In the genomic region with DNA sequence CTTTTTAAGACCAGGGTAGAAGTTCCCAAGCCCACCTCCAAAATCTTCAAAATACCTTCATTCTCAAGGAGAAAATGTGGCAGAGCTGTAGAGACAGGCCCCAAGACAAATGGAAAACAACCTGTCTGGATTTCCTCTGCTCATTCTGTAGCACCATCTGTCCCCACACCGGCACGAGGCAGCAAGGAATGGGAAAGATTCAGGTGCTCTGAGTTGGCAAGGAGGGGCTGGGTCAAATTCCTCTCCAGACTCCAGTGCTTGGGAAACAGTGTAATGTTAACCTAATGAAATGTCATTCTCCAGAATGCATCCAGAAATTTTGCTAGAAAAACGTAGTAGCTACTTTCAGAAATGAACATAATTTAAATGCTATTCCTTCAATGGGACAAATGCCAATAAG, we compare ENCODE assay signal across 13 cellular contexts.
"Had no signal": no experiment of that assay in that cellular context is flagged by ENCODE, and none has a peak within 500 bp of the region (broad histone marks: within the 10 kb centered on the region; RNA-seq: fewer than 3 reads in every experiment).

No MANE protein-coding gene starts in this region.

- H3K27me3 Mint-ChIP-seq: memory B cell; natural killer cell treated with Interleukin-12 subunit alpha and Interleukin-12 subunit beta and Interleukin-15 and Interleukin-18, amount 100 ng/mL, for 72 hours had no signal

- H3K4me3 Mint-ChIP-seq: activated T-cell treated with anti-CD3 and anti-CD28 coated beads, Interleukin-2, amount 50 U/mL, for 4 hours; memory B cell; natural killer cell treated with Interleukin-12 subunit alpha and Interleukin-12 subunit beta and Interleukin-15 and Interleukin-18, amount 100 ng/mL, for 72 hours had no signal

- H3K27ac Mint-ChIP-seq: memory B cell; natural killer cell treated with Interleukin-12 subunit alpha and Interleukin-12 subunit beta and Interleukin-15 and Interleukin-18, amount 100 ng/mL, for 72 hours had no signal

- DNase-seq: activated gamma-delta T cell; activated T-cell treated with anti-CD3 and anti-CD28 coated beads, Interleukin-2, amount 50 U/mL, for 4 hours; hippocampal formation; kidney; left ventricle myocardium superior; posterior cingulate gyrus; stimulated activated CD4-positive, alpha-beta T cell treated with anti-CD3 and anti-CD28 coated beads, Interleukin-15, amount 100 ng/mL, for 24 hours; stimulated activated CD4-positive, alpha-beta T cell treated with anti-CD3 and anti-CD28 coated beads, Interleukin-4, amount 100 ng/mL, for 1 hour; stimulated activated naive CD4-positive, alpha-beta T cell treated with Interleukin-2 at 50 U/mL for 16 hours; SW 1271 had no signal

- H3K4me1 Mint-ChIP-seq: memory B cell had no signal

- H3K9me3 Mint-ChIP-seq: activated T-cell treated with anti-CD3 and anti-CD28 coated beads, Interleukin-2, amount 50 U/mL, for 4 hours; memory B cell; natural killer cell treated with Interleukin-12 subunit alpha and Interleukin-12 subunit beta and Interleukin-15 and Interleukin-18, amount 100 ng/mL, for 72 hours had no signal

- ATAC-seq: activated T-cell treated with anti-CD3 and anti-CD28 coated beads, Interleukin-2, amount 50 U/mL, for 4 hours; esophagus mucosa; left ventricle myocardium superior; natural killer cell treated with Interleukin-12 subunit alpha and Interleukin-12 subunit beta and Interleukin-15 and Interleukin-18, amount 100 ng/mL, for 72 hours had no signal
